ENCODE assay signal across 8 cellular contexts in genomic region chr7:48299580-48300169, GRCh38.
DNase-seq lines count a peak whose midpoint lies in the region; ATAC-seq and TF ChIP-seq lines count a peak whose summit lies in the region.

No MANE protein-coding gene starts in this region.

- DNase-seq in Caco-2 (peak; percentile 50 to 68), NCI-H2107 (lab: John Stamatoyannopoulos, UW) (peak; percentile 1), osteocyte (ENCODE audit: extremely low spot score, unreplicated experiment) (no peak), immature natural killer cell (no peak)
- DNase-seq in activated CD8-positive, alpha-beta memory T cell treated with anti-CD3 and anti-CD28 coated beads, Interleukin-2, amount 50 U/mL, for 48 hours, result peak; percentile 66

- H3K27me3 ChIP-seq in Caco-2 (replicated peaks; ENCODE audit: control insufficient read depth, insufficient read depth, low read length) (no peaks in the 10 kb centered on the region; the same call in 1 of the 2 replicates), gastroesophageal sphincter (peaks cover 6% of the 10 kb centered on the region)

- CTCF ChIA-PET in Caco-2 (lab: Charles Lee), result no interaction called here

- POLR2A ChIA-PET in Caco-2 (lab: Charles Lee), result no interaction called here

- H3K9me3 ChIP-seq in Caco-2 (no peaks in the 10 kb centered on the region), gastroesophageal sphincter (no peaks in the 10 kb centered on the region)

- no peaks in the 10 kb centered on the region for H3K4me1 ChIP-seq in Caco-2
- H3K4me1 ChIP-seq in gastroesophageal sphincter, result no peaks in the 10 kb centered on the region

- TF ChIP-seq CTCF in Caco-2 (IDR thresholded peaks at IDR 0.05; ENCODE audit: insufficient read depth in 1 of 2, low read depth in 1 of 2, low read length in 1 of 2, severe bottlenecking in 1 of 2, unreplicated experiment in 1 of 2), result peak; percentile 57 to 80
- peak in 3 of 4 experiments; percentile 30 to 54 (median 32) for TF ChIP-seq CTCF in gastroesophageal sphincter (IDR thresholded peaks at IDR 0.05)
- TF ChIP-seq CTCF in osteocyte (IDR thresholded peaks at IDR 0.05), result peak; percentile 85

- no peak overlapping the region for H3K27ac ChIP-seq in gastroesophageal sphincter

- H3K9me3 Mint-ChIP-seq in Caco-2 (ENCODE audit: unreplicated experiment) (no peaks in the 10 kb centered on the region), osteocyte (ENCODE audit: unreplicated experiment) (no peaks in the 10 kb centered on the region), immature natural killer cell (no peaks in the 10 kb centered on the region)

- no TSS peak for BruUV-seq in Caco-2 (replicated peaks; lab: Mats Ljungman, UMichigan)

- ATAC-seq in GM19023 (IDR thresholded peaks at IDR 0.05; ENCODE audit: unreplicated experiment), result peak; percentile 81
- ATAC-seq in HG03095 (IDR thresholded peaks at IDR 0.05; ENCODE audit: unreplicated experiment), result peak; percentile 80
- no peak for ATAC-seq in gastroesophageal sphincter

- TF ChIP-seq EP300 in gastroesophageal sphincter (IDR thresholded peaks at IDR 0.05), result no peak

- no peaks in the 10 kb centered on the region for H3K36me3 Mint-ChIP-seq in Caco-2 (ENCODE audit: insufficient read depth, unreplicated experiment)
- H3K36me3 Mint-ChIP-seq in osteocyte (ENCODE audit: unreplicated experiment), result no peaks in the 10 kb centered on the region
- no peaks in the 10 kb centered on the region for H3K36me3 Mint-ChIP-seq in immature natural killer cell

- H3K36me3 ChIP-seq in Caco-2 (ENCODE audit: control insufficient read depth, insufficient read depth, low read length) (no peaks in the 10 kb centered on the region), gastroesophageal sphincter (no peaks in the 10 kb centered on the region)

- H3K4me3 ChIP-seq in Caco-2 (ENCODE audit: low read depth, low read length), result no peak overlapping the region
- no peak overlapping the region for H3K4me3 ChIP-seq in gastroesophageal sphincter

- peaks cover 12% of the 10 kb centered on the region for H3K27me3 Mint-ChIP-seq in Caco-2 (ENCODE audit: insufficient read depth, unreplicated experiment)
- H3K27me3 Mint-ChIP-seq in osteocyte (ENCODE audit: unreplicated experiment), result peaks cover 4% of the 10 kb centered on the region
- H3K27me3 Mint-ChIP-seq in immature natural killer cell (ENCODE audit: low read depth in 3 of 3), result peaks cover 0 to 5% (median 4%) of the 10 kb centered on the region in 3 donors

- H3K4me3 Mint-ChIP-seq in Caco-2 (ENCODE audit: unreplicated experiment) (no peak overlapping the region), osteocyte (ENCODE audit: unreplicated experiment) (no peak overlapping the region), immature natural killer cell (no peak overlapping the region)

- intact Hi-C loops in Caco-2 (cut with micrococcal nuclease; ENCODE audit: unreplicated experiment), result loop anchor here (1.0 kb wide), 3 partner anchors 229 to 1553 kb away; no protein-coding TSS in a partner anchor

- H3K27ac Mint-ChIP-seq in Caco-2 (ENCODE audit: unreplicated experiment), result no peak overlapping the region
- H3K27ac Mint-ChIP-seq in osteocyte (ENCODE audit: unreplicated experiment), result no peak overlapping the region
- H3K27ac Mint-ChIP-seq in immature natural killer cell, result no peak overlapping the region

- 28 to 29% methylated on average over 4 of the region's 4 CpGs for WGBS in gastroesophageal sphincter (ENCODE audit: low coverage in 1 of 2), 2 donors

- TF ChIP-seq POLR2A in gastroesophageal sphincter (IDR thresholded peaks at IDR 0.05), result no peak

- H3K4me1 Mint-ChIP-seq in Caco-2 (ENCODE audit: low read depth, unreplicated experiment) (no peaks in the 10 kb centered on the region), osteocyte (ENCODE audit: unreplicated experiment) (no peaks in the 10 kb centered on the region), immature natural killer cell (no peaks in the 10 kb centered on the region)

Comparison
In these comparisons a context has a peak if more than half of its experiments do, and no peak if none do; other contexts are left out.
1. DNase-seq: peak in Caco-2 (2 of 2), NCI-H2107 (single experiment) and activated CD8-positive, alpha-beta memory T cell treated with anti-CD3 and anti-CD28 coated beads, Interleukin-2, amount 50 U/mL, for 48 hours (single experiment); none in osteocyte (single experiment) and immature natural killer cell (0 of 3).
2. CTCF ChIP-seq: peak in every context shown above with its lines; median percentile 85 in osteocyte; 68 in Caco-2; 32 in gastroesophageal sphincter.